In genomic region chr17:73545633-73546032, GRCh38 we compare ENCODE assay signal across 1 cellular context.
TF ChIP-seq lines count a peak whose summit lies in the region.

No MANE protein-coding gene starts in this region.

TF ChIP-seq in H1, 55 proteins besides CTCF, POLR2A, EP300 and RAD21:
- TF ChIP-seq CREB1 (IDR thresholded peaks at IDR 0.05) (no peak), TBP (IDR thresholded peaks at IDR 0.05; ENCODE audit: low read depth, low read length) (no peak)
